ENCODE assay signal across 22 cellular contexts in genomic region chr3:182919866-182920357, GRCh38.
"Had no signal": no experiment of that assay in that cellular context is flagged by ENCODE, and none has a peak within 500 bp of the region (broad histone marks: within the 10 kb centered on the region; RNA-seq: fewer than 3 reads in every experiment).

No MANE protein-coding gene starts in this region.

- H3K27me3 ChIP-seq: body of pancreas, gastroesophageal sphincter, transverse colon, vagina had no signal

- H3K9ac ChIP-seq: parathyroid adenoma had no signal

- H3K36me3 ChIP-seq: transverse colon, vagina had no signal

- H3K4me3 ChIP-seq: body of pancreas, gastroesophageal sphincter, transverse colon, vagina had no signal

- H3K9me3 ChIP-seq: body of pancreas, gastroesophageal sphincter, transverse colon, vagina had no signal

- H3K79me2 ChIP-seq: parathyroid adenoma had no signal

- H3K27ac ChIP-seq: epithelial cell of prostate, gastroesophageal sphincter, transverse colon, vagina had no signal

- H3K4me1 ChIP-seq: gastroesophageal sphincter had no signal

- ATAC-seq: activated naive CD8-positive, alpha-beta T cell treated with anti-CD3 and anti-CD28 coated beads, Interleukin-2, amount 50 U/mL, for 24 hours; activated T-cell treated with anti-CD3 and anti-CD28 coated beads, Interleukin-2, amount 50 U/mL, for 72 hours; gastroesophageal sphincter; sciatic nerve; stimulated activated naive B cell treated with anti-CD40 and anti-IgM and Interleukin-4, amounts not matched to agents 10 μg/mL and 1 μg/mL and 100 μg/mL, for 72 hours had no signal

- FAIRE-seq: small intestine had no signal

- DNase-seq: activated CD4-positive, alpha-beta memory T cell treated with anti-CD3 and anti-CD28 coated beads, Interleukin-2, amount 10 ng/mL, durations not matched to agents 7 days and 5 days; activated CD4-positive, alpha-beta T cell treated with anti-CD3 and anti-CD28 coated beads for 48 hours; activated effector memory CD4-positive, alpha-beta T cell treated with Interleukin-2 at 50 U/mL for 16 hours; activated naive CD4-positive, alpha-beta T cell treated with anti-CD3 and anti-CD28 coated beads, Interleukin-2, amount 10 ng/mL, durations not matched to agents 7 days and 5 days; activated naive CD8-positive, alpha-beta T cell treated with anti-CD3 and anti-CD28 coated beads, Interleukin-2, amount 50 U/mL, for 24 hours; activated T-cell treated with anti-CD3 and anti-CD28 coated beads, Interleukin-2, amount 50 U/mL, for 72 hours; anterior cingulate cortex; head of caudate nucleus; left cardiac atrium; naive B cell; nucleus accumbens; small intestine; stimulated activated CD4-positive, alpha-beta T cell treated with anti-CD3 and anti-CD28 coated beads, Interleukin-15, amount 100 ng/mL, for 24 hours; stimulated activated CD8-positive, alpha-beta memory T cell treated with anti-CD3 and anti-CD28 coated beads, Interleukin-4, amount 100 ng/mL, for 48 hours; stimulated activated naive B cell treated with anti-CD40 and anti-IgM and Interleukin-4, amounts not matched to agents 10 μg/mL and 1 μg/mL and 100 μg/mL, for 72 hours; transverse colon had no signal
